ENCODE assay signal across 8 cellular contexts in the genomic region with DNA sequence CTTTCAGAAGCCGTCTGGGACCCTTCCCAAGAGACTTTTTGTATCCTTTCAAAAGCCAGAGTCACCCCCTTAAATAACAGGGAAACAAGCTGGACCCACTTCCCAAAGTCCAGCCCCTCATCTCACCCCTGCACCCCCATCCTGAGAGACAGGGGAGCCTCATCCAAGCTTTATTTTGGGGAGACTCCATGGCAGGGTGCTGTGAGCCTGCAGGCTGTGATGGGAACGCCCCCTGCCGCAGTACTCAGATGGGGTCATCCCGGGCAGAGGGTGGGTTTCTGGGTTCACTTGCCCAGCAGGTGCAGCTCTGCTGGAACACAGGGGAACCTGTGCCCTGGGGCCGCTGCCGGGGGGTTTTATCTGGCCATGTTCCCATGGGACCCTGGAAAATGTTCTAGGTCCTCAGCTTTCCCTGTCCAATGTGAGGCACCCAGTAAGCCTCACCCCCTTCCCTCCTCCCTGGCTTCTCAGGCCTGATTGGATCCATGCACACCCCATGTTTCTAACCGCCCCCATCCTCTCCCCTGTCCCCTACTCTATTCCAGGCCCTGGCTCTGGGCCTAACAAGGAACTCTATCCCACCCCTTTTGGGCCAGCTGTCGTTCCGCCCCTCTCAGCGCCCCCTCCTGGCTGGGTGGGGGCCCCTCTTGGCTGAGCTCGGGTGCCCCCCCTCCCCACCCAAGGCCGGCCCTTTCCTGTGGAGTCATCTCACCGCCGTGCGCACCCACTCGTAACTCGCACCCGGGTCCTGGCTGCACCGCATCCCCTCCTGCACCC. TPM values are rescaled to one million over a fixed set of nuclear protein-coding genes. Genes with fewer than 3 reads are reported as not detected.
DNase-seq lines count a peak whose midpoint lies in the region; ATAC-seq and TF ChIP-seq lines count a peak whose summit lies in the region.

No MANE protein-coding gene starts in this region.

- peaks cover 36% of the 10 kb centered on the region for H3K4me1 ChIP-seq in HUES6 (ENCODE audit: control insufficient read depth, insufficient read depth, low read length)
- H3K4me1 ChIP-seq in left lung, result peaks cover 32 to 59% of the 10 kb centered on the region in 2 donors
- peaks cover 59 to 68% (median 66%) of the 10 kb centered on the region in 4 donors for H3K4me1 ChIP-seq in stomach
- peaks cover 9% of the 10 kb centered on the region for H3K4me1 ChIP-seq in HAP-1

- H3K9ac ChIP-seq in HUES6 (ENCODE audit: low read length), result no peak overlapping the region

- intact Hi-C loops in dorsolateral prefrontal cortex (cut with DNase I), result loop anchor here in 1 of 2 donors (5.0 kb wide), 1 partner anchor 49 kb away; the partner anchor contains the start of gene PPP5C
- intact Hi-C loops in left lung (cut with DNase I), result no loop called here
- intact Hi-C loops in stomach (cut with DNase I; ENCODE audit: low total_unique reads), result no loop called here

- TF ChIP-seq CTCF in dorsolateral prefrontal cortex (IDR thresholded peaks at IDR 0.05 in 54 of 56, conservative IDR thresholded peaks at IDR 0.05 in 2 of 56; ENCODE audit: low read depth in 1 of 56, partially characterized antibody in 56 of 56), result peak in 12 of 56 donors; percentile 12 to 25 (median 16)
- no peak for TF ChIP-seq CTCF in left lung (IDR thresholded peaks at IDR 0.05)
- peak in 2 of 7 experiments; percentile 17 to 41 for TF ChIP-seq CTCF in stomach (IDR thresholded peaks at IDR 0.05)

- 18 to 34% (median 26%) methylated on average over 9 to 19 of the region's 19 CpGs for WGBS in stomach, 5 donors

- H3K9me3 ChIP-seq in HUES6 (ENCODE audit: control insufficient read depth, insufficient read depth, low read depth, low read length), result no peaks in the 10 kb centered on the region
- H3K9me3 ChIP-seq in left lung, result no peaks in the 10 kb centered on the region
- no peaks in the 10 kb centered on the region for H3K9me3 ChIP-seq in stomach
- H3K9me3 ChIP-seq in HAP-1, result no peaks in the 10 kb centered on the region

- TF ChIP-seq EP300 in stomach (IDR thresholded peaks at IDR 0.05), result no peak

- H3K27ac ChIP-seq in HUES6 (ENCODE audit: low read depth, low read length) (no peak overlapping the region), dorsolateral prefrontal cortex (peak overlapping the region in 57 of 59 donors; percentile 24 to 96 (median 83)), left lung (peak overlapping the region; percentile 83 to 87), stomach (peak overlapping the region; percentile 91 to 95 (median 94))

- DNase-seq in dorsolateral prefrontal cortex, result peak in 6 of 10 donors; percentile 9 to 51 (median 45)
- DNase-seq in left lung, result peak in 1 of 2 donors; percentile 69
- peak; percentile 50 for DNase-seq in stomach
- DNase-seq in central memory CD4-positive, alpha-beta T cell, result no peak
- DNase-seq in mesenteric fat pad (ENCODE audit: low spot score), result no peak
- DNase-seq in HAP-1 (ENCODE audit: low spot score in 2 of 2), result no peak

- H3K4me3 ChIP-seq in HUES6 (ENCODE audit: low read depth, low read length) (peak overlapping the region; percentile 74), dorsolateral prefrontal cortex (peak overlapping the region in 58 of 59 donors; percentile 19 to 66 (median 46)), left lung (peak overlapping the region; percentile 19 to 47), stomach (peak overlapping the region; percentile 51 to 59 (median 53)), HAP-1 (no peak overlapping the region)

- in situ Hi-C loops in HAP-1 (cut with MboI; ENCODE audit: low sequenced_read_pairs), result no loop called here

- no peak for TF ChIP-seq POLR2A in stomach (IDR thresholded peaks at IDR 0.05)

- H3K36me3 ChIP-seq in HUES6 (ENCODE audit: control insufficient read depth, insufficient read depth, low read length), result no peaks in the 10 kb centered on the region
- H3K36me3 ChIP-seq in left lung, result no peaks in the 10 kb centered on the region
- no peaks in the 10 kb centered on the region for H3K36me3 ChIP-seq in stomach
- H3K36me3 ChIP-seq in HAP-1 (replicated peaks), result no peaks in the 10 kb centered on the region

- ATAC-seq in left lung, result peak; percentile 9
- no peak for ATAC-seq in GM21576 (IDR thresholded peaks at IDR 0.05; ENCODE audit: unreplicated experiment)

- H3K27me3 ChIP-seq in HUES6 (ENCODE audit: control insufficient read depth, insufficient read depth, low read length), result peaks cover 11% of the 10 kb centered on the region
- H3K27me3 ChIP-seq in dorsolateral prefrontal cortex, result peaks cover 0 to 14% (median 0%) of the 10 kb centered on the region in 45 donors
- peaks cover 0 to 34% of the 10 kb centered on the region in 2 donors for H3K27me3 ChIP-seq in left lung
- peaks cover 0 to 19% (median 0%) of the 10 kb centered on the region in 3 donors for H3K27me3 ChIP-seq in stomach
- H3K27me3 ChIP-seq in HAP-1 (ENCODE audit: low read depth), result peaks cover 11% of the 10 kb centered on the region

RNA-seq across cellular contexts. Expression of gene HIF3A, which starts 1.0 kb away (rescaled TPM):
- total RNA-seq in dorsolateral prefrontal cortex (100 to 1,000 TPM in 27 of 120 experiments, 10 to 100 TPM in 92, 1 to 10 TPM in 1; 3.6 to 329 (median 74.3) TPM), left lung (10 to 100 TPM; 15.9 to 30.1 TPM), stomach (100 to 1,000 TPM in 4 of 5 donors, 10 to 100 TPM in 1; 83.2 to 235 (median 144) TPM), mesenteric fat pad (27.4 TPM)
- 10 to 100 TPM; 17.6 to 22.0 (median 20.5) TPM for polyA plus RNA-seq in stomach

RNA-seq across cellular contexts. Expression of gene PPP5C, which starts 49.0 kb away (rescaled TPM):
- total RNA-seq in dorsolateral prefrontal cortex (100 to 1,000 TPM in 53 of 120 experiments, 10 to 100 TPM in 67; 63.9 to 137 (median 98.8) TPM), left lung (10 to 100 TPM; 52.6 to 55.7 TPM), stomach (100 to 1,000 TPM in 1 of 5 donors, 10 to 100 TPM in 4; 54.5 to 124 (median 82.0) TPM), mesenteric fat pad (44.3 TPM)
- 10 to 100 TPM; 29.6 to 39.3 (median 35.4) TPM for polyA plus RNA-seq in stomach

Comparison
In these comparisons a context has a peak if more than half of its experiments do, and no peak if none do; other contexts are left out.
1. DNase-seq: peak in dorsolateral prefrontal cortex (6 of 10) and stomach (single experiment); none in central memory CD4-positive, alpha-beta T cell (single experiment), mesenteric fat pad (single experiment) and HAP-1 (0 of 2).